In the genomic region with DNA sequence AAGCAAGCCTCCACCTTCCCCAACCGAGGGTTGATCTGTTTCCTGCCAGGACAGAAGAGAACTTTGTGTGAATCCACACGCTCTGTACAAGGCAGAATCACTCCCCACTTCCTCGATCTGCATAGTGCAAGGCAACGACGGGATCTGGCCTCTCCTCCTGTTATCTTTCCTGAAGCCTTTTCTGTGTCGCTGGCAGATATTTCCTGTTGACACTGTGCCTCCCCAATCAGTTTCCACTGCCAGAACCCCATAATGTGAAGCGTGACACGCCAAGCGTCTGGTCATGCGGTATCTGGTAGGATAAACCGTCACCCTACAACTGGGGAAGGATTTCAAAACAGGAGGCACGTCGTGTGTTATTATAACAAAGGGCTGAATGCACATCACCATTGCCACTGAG, we compare ENCODE assay signal across 1 cellular context.
TF ChIP-seq lines count a peak whose summit lies in the region.

No MANE protein-coding gene starts in this region.

TF ChIP-seq in K562, 482 proteins besides CTCF, POLR2A, EP300 and RAD21 (continues in another document):
- peak; percentile 85 for TF ChIP-seq CXXC5 (CRISPR knock-in tag; IDR thresholded peaks at IDR 0.05)
- TF ChIP-seq KLF16 (IDR thresholded peaks at IDR 0.05) = peak; percentile 55; the same call in 1 of the 2 replicates
- TF ChIP-seq ZNF584 (CRISPR knock-in tag; IDR thresholded peaks at IDR 0.05; ENCODE audit: low read depth) = 0 out of 2 replicates have a peak, but pooled peaks have one; percentile 17
- no peak for TF ChIP-seq ZNF644 (tag; IDR thresholded peaks at IDR 0.05; ENCODE audit: low read depth)
- no peak for TF ChIP-seq COPS2 (conservative IDR thresholded peaks at IDR 0.05)
- peak; percentile 87 for TF ChIP-seq ARID1B (IDR thresholded peaks at IDR 0.05)
- TF ChIP-seq, protein P1, sequence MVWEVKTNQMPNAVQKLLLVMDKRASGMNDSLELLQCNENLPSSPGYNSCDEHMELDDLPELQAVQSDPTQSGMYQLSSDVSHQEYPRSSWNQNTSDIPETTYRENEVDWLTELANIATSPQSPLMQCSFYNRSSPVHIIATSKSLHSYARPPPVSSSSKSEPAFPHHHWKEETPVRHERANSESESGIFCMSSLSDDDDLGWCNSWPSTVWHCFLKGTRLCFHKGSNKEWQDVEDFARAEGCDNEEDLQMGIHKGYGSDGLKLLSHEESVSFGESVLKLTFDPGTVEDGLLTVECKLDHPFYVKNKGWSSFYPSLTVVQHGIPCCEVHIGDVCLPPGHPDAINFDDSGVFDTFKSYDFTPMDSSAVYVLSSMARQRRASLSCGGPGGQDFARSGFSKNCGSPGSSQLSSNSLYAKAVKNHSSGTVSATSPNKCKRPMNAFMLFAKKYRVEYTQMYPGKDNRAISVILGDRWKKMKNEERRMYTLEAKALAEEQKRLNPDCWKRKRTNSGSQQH (CRISPR knock-in tag; IDR thresholded peaks at IDR 0.05) = no peak
- no peak for TF ChIP-seq NR2C1 (IDR thresholded peaks at IDR 0.05)
- TF ChIP-seq NR2C1 (tag; IDR thresholded peaks at IDR 0.05) = 0 out of 2 replicates have a peak, but pooled peaks have one; percentile 10
- peak; percentile 82 for TF ChIP-seq NCOR1 (IDR thresholded peaks at IDR 0.05)
- TF ChIP-seq, protein P2, sequence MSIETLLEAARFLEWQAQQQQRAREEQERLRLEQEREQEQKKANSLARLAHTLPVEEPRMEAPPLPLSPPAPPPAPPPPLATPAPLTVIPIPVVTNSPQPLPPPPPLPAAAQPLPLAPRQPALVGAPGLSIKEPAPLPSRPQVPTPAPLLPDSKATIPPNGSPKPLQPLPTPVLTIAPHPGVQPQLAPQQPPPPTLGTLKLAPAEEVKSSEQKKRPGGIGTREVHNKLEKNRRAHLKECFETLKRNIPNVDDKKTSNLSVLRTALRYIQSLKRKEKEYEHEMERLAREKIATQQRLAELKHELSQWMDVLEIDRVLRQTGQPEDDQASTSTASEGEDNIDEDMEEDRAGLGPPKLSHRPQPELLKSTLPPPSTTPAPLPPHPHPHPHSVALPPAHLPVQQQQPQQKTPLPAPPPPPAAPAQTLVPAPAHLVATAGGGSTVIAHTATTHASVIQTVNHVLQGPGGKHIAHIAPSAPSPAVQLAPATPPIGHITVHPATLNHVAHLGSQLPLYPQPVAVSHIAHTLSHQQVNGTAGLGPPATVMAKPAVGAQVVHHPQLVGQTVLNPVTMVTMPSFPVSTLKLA (conservative IDR thresholded peaks at IDR 0.05) = peak; percentile 43 to 77; a peak in 3 of 4 replicates
- TF ChIP-seq XRCC4 (IDR thresholded peaks at IDR 0.05; ENCODE audit: extremely low read depth, insufficient read depth, insufficient read length) = no peak
- no peak for TF ChIP-seq CC2D1A (IDR thresholded peaks at IDR 0.05)
- peak; percentile 76; the same call in 1 of the 2 replicates for TF ChIP-seq FOXJ2 (tag; IDR thresholded peaks at IDR 0.05)
- no peak for TF ChIP-seq ZNF263 (CRISPR knock-in tag; IDR thresholded peaks at IDR 0.05; ENCODE audit: borderline replicate concordance)
- TF ChIP-seq RCOR1 (IDR thresholded peaks at IDR 0.05; ENCODE audit: borderline replicate concordance in 1 of 2, low read depth in 2 of 2, low read length in 2 of 2) = peak; percentile 25 to 88; a peak in 3 of 4 replicates
- peak; percentile 66; the same call in 1 of the 2 replicates for TF ChIP-seq TEAD4 (IDR thresholded peaks at IDR 0.05; ENCODE audit: low read length)
- TF ChIP-seq TEAD4 (CRISPR knock-in tag; IDR thresholded peaks at IDR 0.05; ENCODE audit: borderline replicate concordance) = no peak
- peak; percentile 81 for TF ChIP-seq MEIS2 (IDR thresholded peaks at IDR 0.05; ENCODE audit: partially characterized antibody)
- no peak for TF ChIP-seq HEY1 (CRISPR knock-in tag; IDR thresholded peaks at IDR 0.05; ENCODE audit: borderline replicate concordance)
- TF ChIP-seq ZEB2 (IDR thresholded peaks at IDR 0.05) = peak; percentile 64
- 0 out of 2 replicates have a peak, but pooled peaks have one; percentile 60 for TF ChIP-seq NFRKB (IDR thresholded peaks at IDR 0.05; ENCODE audit: low read depth)
- TF ChIP-seq NRF1 (conservative IDR thresholded peaks at IDR 0.05 in 1 of 2, IDR thresholded peaks at IDR 0.05 in 1 of 2) = peak in 1 of 2 experiments; percentile 29; a peak in 2 of 4 replicates
- 0 out of 2 replicates have a peak, but pooled peaks have one; percentile 54 for TF ChIP-seq FOXP1 (CRISPR knock-in tag; IDR thresholded peaks at IDR 0.05)
- 0 out of 2 replicates have a peak, but pooled peaks have one; percentile 20 for TF ChIP-seq LCOR (CRISPR knock-in tag; IDR thresholded peaks at IDR 0.05)
- TF ChIP-seq, protein P3, sequence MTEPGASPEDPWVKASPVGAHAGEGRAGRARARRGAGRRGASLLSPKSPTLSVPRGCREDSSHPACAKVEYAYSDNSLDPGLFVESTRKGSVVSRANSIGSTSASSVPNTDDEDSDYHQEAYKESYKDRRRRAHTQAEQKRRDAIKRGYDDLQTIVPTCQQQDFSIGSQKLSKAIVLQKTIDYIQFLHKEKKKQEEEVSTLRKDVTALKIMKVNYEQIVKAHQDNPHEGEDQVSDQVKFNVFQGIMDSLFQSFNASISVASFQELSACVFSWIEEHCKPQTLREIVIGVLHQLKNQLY (CRISPR knock-in tag; conservative IDR thresholded peaks at IDR 0.05) = no peak
- no peak for TF ChIP-seq NFYB (IDR thresholded peaks at IDR 0.05; ENCODE audit: extremely low read depth, insufficient read length)
- TF ChIP-seq PURB (CRISPR knock-in tag; IDR thresholded peaks at IDR 0.05; ENCODE audit: low read depth) = no peak
- TF ChIP-seq, protein P4, sequence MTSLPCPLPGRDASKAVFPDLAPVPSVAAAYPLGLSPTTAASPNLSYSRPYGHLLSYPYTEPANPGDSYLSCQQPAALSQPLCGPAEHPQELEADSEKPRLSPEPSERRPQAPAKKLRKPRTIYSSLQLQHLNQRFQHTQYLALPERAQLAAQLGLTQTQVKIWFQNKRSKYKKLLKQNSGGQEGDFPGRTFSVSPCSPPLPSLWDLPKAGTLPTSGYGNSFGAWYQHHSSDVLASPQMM (CRISPR knock-in tag; IDR thresholded peaks at IDR 0.05) = no peak
- TF ChIP-seq ZNF354B (CRISPR knock-in tag; IDR thresholded peaks at IDR 0.05) = 0 out of 2 replicates have a peak, but pooled peaks have one; percentile 27
- 0 out of 2 replicates have a peak, but pooled peaks have one; percentile 10 for TF ChIP-seq ZNF384 (IDR thresholded peaks at IDR 0.05; ENCODE audit: low read depth, low read length)
- TF ChIP-seq, protein P5, sequence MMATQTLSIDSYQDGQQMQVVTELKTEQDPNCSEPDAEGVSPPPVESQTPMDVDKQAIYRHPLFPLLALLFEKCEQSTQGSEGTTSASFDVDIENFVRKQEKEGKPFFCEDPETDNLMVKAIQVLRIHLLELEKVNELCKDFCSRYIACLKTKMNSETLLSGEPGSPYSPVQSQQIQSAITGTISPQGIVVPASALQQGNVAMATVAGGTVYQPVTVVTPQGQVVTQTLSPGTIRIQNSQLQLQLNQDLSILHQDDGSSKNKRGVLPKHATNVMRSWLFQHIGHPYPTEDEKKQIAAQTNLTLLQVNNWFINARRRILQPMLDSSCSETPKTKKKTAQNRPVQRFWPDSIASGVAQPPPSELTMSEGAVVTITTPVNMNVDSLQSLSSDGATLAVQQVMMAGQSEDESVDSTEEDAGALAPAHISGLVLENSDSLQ (IDR thresholded peaks at IDR 0.05) = peak; percentile 69
- TF ChIP-seq, protein P6, sequence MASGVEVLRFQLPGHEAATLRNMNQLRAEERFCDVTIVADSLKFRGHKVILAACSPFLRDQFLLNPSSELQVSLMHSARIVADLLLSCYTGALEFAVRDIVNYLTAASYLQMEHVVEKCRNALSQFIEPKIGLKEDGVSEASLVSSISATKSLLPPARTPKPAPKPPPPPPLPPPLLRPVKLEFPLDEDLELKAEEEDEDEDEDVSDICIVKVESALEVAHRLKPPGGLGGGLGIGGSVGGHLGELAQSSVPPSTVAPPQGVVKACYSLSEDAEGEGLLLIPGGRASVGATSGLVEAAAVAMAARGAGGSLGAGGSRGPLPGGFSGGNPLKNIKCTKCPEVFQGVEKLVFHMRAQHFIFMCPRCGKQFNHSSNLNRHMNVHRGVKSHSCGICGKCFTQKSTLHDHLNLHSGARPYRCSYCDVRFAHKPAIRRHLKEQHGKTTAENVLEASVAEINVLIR (CRISPR knock-in tag; IDR thresholded peaks at IDR 0.05) = 0 out of 2 replicates have a peak, but pooled peaks have one; percentile 20
- peak; percentile 33; the same call in 1 of the 2 replicates for TF ChIP-seq ZKSCAN8 (CRISPR knock-in tag; IDR thresholded peaks at IDR 0.05)
- TF ChIP-seq, protein P7, sequence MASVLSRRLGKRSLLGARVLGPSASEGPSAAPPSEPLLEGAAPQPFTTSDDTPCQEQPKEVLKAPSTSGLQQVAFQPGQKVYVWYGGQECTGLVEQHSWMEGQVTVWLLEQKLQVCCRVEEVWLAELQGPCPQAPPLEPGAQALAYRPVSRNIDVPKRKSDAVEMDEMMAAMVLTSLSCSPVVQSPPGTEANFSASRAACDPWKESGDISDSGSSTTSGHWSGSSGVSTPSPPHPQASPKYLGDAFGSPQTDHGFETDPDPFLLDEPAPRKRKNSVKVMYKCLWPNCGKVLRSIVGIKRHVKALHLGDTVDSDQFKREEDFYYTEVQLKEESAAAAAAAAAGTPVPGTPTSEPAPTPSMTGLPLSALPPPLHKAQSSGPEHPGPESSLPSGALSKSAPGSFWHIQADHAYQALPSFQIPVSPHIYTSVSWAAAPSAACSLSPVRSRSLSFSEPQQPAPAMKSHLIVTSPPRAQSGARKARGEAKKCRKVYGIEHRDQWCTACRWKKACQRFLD (CRISPR knock-in tag; IDR thresholded peaks at IDR 0.05) = 0 out of 2 replicates have a peak, but pooled peaks have one; percentile 49
- peak; percentile 69; the same call in 1 of the 2 replicates for TF ChIP-seq FOXM1 (IDR thresholded peaks at IDR 0.05; ENCODE audit: low read depth)
- TF ChIP-seq FOXM1 (CRISPR knock-in tag; IDR thresholded peaks at IDR 0.05; ENCODE audit: low read depth) = no peak
- TF ChIP-seq CREB1 (IDR thresholded peaks at IDR 0.05) = peak; percentile 15; the same call in 1 of the 2 replicates
- peak; percentile 47; the same call in 1 of the 2 replicates for TF ChIP-seq CREB1 (CRISPR knock-in tag; IDR thresholded peaks at IDR 0.05)
- TF ChIP-seq POLR3A (IDR thresholded peaks at IDR 0.05; ENCODE audit: borderline replicate concordance, extremely low read depth, insufficient read depth, insufficient read length) = no peak
- TF ChIP-seq, protein P8, sequence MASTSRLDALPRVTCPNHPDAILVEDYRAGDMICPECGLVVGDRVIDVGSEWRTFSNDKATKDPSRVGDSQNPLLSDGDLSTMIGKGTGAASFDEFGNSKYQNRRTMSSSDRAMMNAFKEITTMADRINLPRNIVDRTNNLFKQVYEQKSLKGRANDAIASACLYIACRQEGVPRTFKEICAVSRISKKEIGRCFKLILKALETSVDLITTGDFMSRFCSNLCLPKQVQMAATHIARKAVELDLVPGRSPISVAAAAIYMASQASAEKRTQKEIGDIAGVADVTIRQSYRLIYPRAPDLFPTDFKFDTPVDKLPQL (IDR thresholded peaks at IDR 0.05; ENCODE audit: extremely low read depth, insufficient read length) = no peak
- TF ChIP-seq ATF1 (CRISPR knock-in tag; IDR thresholded peaks at IDR 0.05) = no peak
- peak; percentile 83 for TF ChIP-seq ATF1 (tag; IDR thresholded peaks at IDR 0.05)
- TF ChIP-seq NCOA1 (IDR thresholded peaks at IDR 0.05; ENCODE audit: low read depth) = peak; percentile 51; the same call in 1 of the 2 replicates
- TF ChIP-seq JUNB (CRISPR knock-in tag; conservative IDR thresholded peaks at IDR 0.05) = no peak
- peak; percentile 87 to 90 for TF ChIP-seq ETV6 (IDR thresholded peaks at IDR 0.05; ENCODE audit: borderline replicate concordance in 1 of 2, low read depth in 2 of 2, low read length in 1 of 2)
- TF ChIP-seq ETV6 (CRISPR knock-in tag; IDR thresholded peaks at IDR 0.05; ENCODE audit: borderline replicate concordance) = no peak
- TF ChIP-seq, protein P9, sequence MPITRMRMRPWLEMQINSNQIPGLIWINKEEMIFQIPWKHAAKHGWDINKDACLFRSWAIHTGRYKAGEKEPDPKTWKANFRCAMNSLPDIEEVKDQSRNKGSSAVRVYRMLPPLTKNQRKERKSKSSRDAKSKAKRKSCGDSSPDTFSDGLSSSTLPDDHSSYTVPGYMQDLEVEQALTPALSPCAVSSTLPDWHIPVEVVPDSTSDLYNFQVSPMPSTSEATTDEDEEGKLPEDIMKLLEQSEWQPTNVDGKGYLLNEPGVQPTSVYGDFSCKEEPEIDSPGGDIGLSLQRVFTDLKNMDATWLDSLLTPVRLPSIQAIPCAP (CRISPR knock-in tag; IDR thresholded peaks at IDR 0.05; ENCODE audit: borderline replicate concordance) = no peak
- TF ChIP-seq, protein P10, sequence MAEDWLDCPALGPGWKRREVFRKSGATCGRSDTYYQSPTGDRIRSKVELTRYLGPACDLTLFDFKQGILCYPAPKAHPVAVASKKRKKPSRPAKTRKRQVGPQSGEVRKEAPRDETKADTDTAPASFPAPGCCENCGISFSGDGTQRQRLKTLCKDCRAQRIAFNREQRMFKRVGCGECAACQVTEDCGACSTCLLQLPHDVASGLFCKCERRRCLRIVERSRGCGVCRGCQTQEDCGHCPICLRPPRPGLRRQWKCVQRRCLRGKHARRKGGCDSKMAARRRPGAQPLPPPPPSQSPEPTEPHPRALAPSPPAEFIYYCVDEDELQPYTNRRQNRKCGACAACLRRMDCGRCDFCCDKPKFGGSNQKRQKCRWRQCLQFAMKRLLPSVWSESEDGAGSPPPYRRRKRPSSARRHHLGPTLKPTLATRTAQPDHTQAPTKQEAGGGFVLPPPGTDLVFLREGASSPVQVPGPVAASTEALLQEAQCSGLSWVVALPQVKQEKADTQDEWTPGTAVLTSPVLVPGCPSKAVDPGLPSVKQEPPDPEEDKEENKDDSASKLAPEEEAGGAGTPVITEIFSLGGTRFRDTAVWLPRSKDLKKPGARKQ (CRISPR knock-in tag; IDR thresholded peaks at IDR 0.05) = no peak
- TF ChIP-seq HSF4 (CRISPR knock-in tag; IDR thresholded peaks at IDR 0.05; ENCODE audit: borderline replicate concordance) = no peak
- TF ChIP-seq JUND (IDR thresholded peaks at IDR 0.05; ENCODE audit: borderline replicate concordance, low read depth, low read length) = peak; percentile 54; the same call in 1 of the 2 replicates
- peak; percentile 80; the same call in 2 of the 3 replicates for TF ChIP-seq JUND (tag; IDR thresholded peaks at IDR 0.05; ENCODE audit: borderline replicate concordance, low read depth, low read length)
- TF ChIP-seq ZNF175 (CRISPR knock-in tag; IDR thresholded peaks at IDR 0.05; ENCODE audit: low read depth) = peak; percentile 90
- TF ChIP-seq, protein P11, sequence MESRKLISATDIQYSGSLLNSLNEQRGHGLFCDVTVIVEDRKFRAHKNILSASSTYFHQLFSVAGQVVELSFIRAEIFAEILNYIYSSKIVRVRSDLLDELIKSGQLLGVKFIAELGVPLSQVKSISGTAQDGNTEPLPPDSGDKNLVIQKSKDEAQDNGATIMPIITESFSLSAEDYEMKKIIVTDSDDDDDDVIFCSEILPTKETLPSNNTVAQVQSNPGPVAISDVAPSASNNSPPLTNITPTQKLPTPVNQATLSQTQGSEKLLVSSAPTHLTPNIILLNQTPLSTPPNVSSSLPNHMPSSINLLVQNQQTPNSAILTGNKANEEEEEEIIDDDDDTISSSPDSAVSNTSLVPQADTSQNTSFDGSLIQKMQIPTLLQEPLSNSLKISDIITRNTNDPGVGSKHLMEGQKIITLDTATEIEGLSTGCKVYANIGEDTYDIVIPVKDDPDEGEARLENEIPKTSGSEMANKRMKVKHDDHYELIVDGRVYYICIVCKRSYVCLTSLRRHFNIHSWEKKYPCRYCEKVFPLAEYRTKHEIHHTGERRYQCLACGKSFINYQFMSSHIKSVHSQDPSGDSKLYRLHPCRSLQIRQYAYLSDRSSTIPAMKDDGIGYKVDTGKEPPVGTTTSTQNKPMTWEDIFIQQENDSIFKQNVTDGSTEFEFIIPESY (CRISPR knock-in tag; IDR thresholded peaks at IDR 0.05) = 0 out of 2 replicates have a peak, but pooled peaks have one; percentile 20
- peak; percentile 85 for TF ChIP-seq ETV1 (tag; conservative IDR thresholded peaks at IDR 0.05; ENCODE audit: low read depth)
- peak; percentile 11; the same call in 1 of the 2 replicates for TF ChIP-seq KLF6 (CRISPR knock-in tag; IDR thresholded peaks at IDR 0.05; ENCODE audit: borderline replicate concordance)
